Comparison of ENCODE assay signal across 1 cellular context in genomic region chr15:89632563-89633430, GRCh38.
TF ChIP-seq lines count a peak whose summit lies in the region.

No MANE protein-coding gene starts in this region.

TF ChIP-seq in HepG2, 621 proteins besides CTCF, POLR2A, EP300 and RAD21:
- TF ChIP-seq POLR2G (IDR thresholded peaks at IDR 0.05; ENCODE audit: low read depth, low read length), result peak; percentile 12; the same call in 1 of the 2 replicates
- TF ChIP-seq JUND (CRISPR knock-in tag; IDR thresholded peaks at IDR 0.05), result no peak
TF ChIP-seq in HepG2: peak in this region for 1.
